ENCODE assay signal across 11 cellular contexts in the genomic region with DNA sequence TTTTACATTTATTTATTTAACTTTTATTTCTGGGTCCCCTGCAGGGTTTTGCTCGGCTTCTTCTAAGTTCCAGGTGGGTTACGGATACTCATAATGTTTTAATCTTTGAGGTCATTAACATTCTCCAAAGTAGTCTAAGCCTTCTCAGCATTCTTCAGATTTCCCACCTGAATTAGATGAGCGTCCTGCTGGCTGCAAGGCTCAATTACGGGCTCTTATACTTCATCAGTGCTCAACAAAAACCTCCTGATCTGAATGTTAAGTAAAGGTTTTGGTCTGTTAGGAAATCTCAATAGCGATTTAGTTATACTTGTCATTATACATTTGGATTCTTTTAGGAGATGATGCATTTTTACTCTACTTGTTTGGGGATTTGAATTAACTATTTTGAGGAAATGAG.
"Had no signal": no experiment of that assay in that cellular context is flagged by ENCODE, and none has a peak within 500 bp of the region (broad histone marks: within the 10 kb centered on the region; RNA-seq: fewer than 3 reads in every experiment).

No MANE protein-coding gene starts in this region.

- H3K27ac Mint-ChIP-seq: activated CD8-positive, alpha-beta T cell treated with anti-CD3 and anti-CD28 coated beads for 36 hours; activated naive CD8-positive, alpha-beta T cell treated with anti-CD3 and anti-CD28 coated beads, Interleukin-2, amount 50 U/mL, for 24 hours; activated T-helper 2 cell treated with anti-CD3 and anti-CD28 coated beads, Interferon-gamma antibody, Interleukin-2, Interleukin-4, amounts not matched to agents 10 μg/mL and 5 μg/mL and 100 μg/mL, durations not matched to agents 14 hours and 24 hours and 36 hours had no signal

- H3K27me3 Mint-ChIP-seq: activated CD4-positive, alpha-beta T cell treated with anti-CD3 and anti-CD28 coated beads, Interleukin-2, amount 10 ng/mL, durations not matched to agents 24 days and 14 days; activated CD8-positive, alpha-beta T cell treated with anti-CD3 and anti-CD28 coated beads for 36 hours; activated naive CD8-positive, alpha-beta T cell; activated naive CD8-positive, alpha-beta T cell treated with anti-CD3 and anti-CD28 coated beads, Interleukin-2, amount 50 U/mL, for 24 hours; brain had no signal

- DNase-seq: activated gamma-delta T cell, SIG-M5 had no signal

- H3K9me3 Mint-ChIP-seq: activated CD4-positive, alpha-beta T cell treated with anti-CD3 and anti-CD28 coated beads, Interleukin-2, amount 10 ng/mL, durations not matched to agents 24 days and 14 days; activated CD8-positive, alpha-beta T cell treated with anti-CD3 and anti-CD28 coated beads for 36 hours; activated naive CD8-positive, alpha-beta T cell treated with anti-CD3 and anti-CD28 coated beads, Interleukin-2, amount 50 U/mL, for 24 hours; activated T-cell treated with anti-CD3 and anti-CD28 coated beads, Interleukin-2, amount 50 U/mL, for 72 hours; activated T-helper 2 cell treated with anti-CD3 and anti-CD28 coated beads, Interferon-gamma antibody, Interleukin-2, Interleukin-4, amounts not matched to agents 10 μg/mL and 5 μg/mL and 100 μg/mL, durations not matched to agents 14 hours and 24 hours and 36 hours; brain had no signal

- H3K4me3 Mint-ChIP-seq: activated CD8-positive, alpha-beta T cell treated with anti-CD3 and anti-CD28 coated beads for 36 hours; activated naive CD8-positive, alpha-beta T cell; activated naive CD8-positive, alpha-beta T cell treated with anti-CD3 and anti-CD28 coated beads, Interleukin-2, amount 50 U/mL, for 24 hours; activated T-cell treated with anti-CD3 and anti-CD28 coated beads, Interleukin-2, amount 50 U/mL, for 72 hours had no signal

- H3K27ac ChIP-seq: PC-9, RWPE1 had no signal

- H3K4me3 ChIP-seq: PC-9 had no signal
